ENCODE assay signal across 1 cellular context in the genomic region with DNA sequence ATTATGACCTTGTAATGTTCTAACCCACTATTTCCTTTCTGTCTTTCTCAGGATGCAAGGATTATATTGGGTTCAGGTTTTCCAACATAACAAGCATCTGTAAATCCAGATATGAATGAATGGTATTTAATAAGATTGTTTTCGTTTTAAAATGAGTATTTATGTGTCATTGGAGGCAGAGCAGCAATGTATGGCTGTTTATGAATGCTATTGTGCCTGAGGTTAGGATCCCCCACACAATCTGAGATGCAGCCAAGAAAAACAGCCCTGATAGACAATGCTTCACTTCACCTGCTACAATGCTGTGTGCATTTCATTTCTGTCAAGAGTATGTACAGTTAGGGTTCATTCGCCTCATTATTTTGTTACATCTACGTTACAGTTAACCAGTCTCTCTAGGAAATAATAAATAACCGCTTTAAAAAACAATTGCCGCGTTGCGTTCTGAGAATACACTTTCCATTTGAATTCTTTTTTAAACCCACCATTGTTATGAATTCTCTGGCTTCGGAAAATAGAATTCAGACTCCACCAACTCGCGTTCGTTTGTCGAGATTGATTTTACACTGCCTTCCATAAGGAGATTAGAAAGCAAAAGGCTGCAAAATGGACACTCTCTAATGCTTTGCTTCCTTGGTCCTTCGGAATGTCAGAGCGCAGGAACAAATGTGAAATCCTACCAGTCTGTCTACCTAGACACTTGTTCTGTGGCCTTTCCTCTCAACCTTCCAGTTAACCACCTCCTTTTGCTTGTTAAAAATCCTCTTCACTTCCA.
TF ChIP-seq lines count a peak whose summit lies in the region.

No MANE protein-coding gene starts in this region.

TF ChIP-seq in HepG2, 621 proteins besides CTCF, POLR2A, EP300 and RAD21 (continued from another document):
- TF ChIP-seq, protein P1, sequence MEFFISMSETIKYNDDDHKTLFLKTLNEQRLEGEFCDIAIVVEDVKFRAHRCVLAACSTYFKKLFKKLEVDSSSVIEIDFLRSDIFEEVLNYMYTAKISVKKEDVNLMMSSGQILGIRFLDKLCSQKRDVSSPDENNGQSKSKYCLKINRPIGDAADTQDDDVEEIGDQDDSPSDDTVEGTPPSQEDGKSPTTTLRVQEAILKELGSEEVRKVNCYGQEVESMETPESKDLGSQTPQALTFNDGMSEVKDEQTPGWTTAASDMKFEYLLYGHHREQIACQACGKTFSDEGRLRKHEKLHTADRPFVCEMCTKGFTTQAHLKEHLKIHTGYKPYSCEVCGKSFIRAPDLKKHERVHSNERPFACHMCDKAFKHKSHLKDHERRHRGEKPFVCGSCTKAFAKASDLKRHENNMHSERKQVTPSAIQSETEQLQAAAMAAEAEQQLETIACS (CRISPR knock-in tag; IDR thresholded peaks at IDR 0.05) = no peak
